13 cellular contexts compared by ENCODE assay signal in genomic region chr11:33867566-33867965, GRCh38. TPM values are rescaled to one million over a fixed set of nuclear protein-coding genes. Genes with fewer than 3 reads are reported as not detected.
DNase-seq lines count a peak whose midpoint lies in the region; ATAC-seq and TF ChIP-seq lines count a peak whose summit lies in the region.
"Had no signal": no experiment of that assay in that cellular context is flagged by ENCODE, and none has a peak within 500 bp of the region (broad histone marks: within the 10 kb centered on the region; RNA-seq: fewer than 3 reads in every experiment).

No MANE protein-coding gene starts in this region.

- peaks cover 3% of the 10 kb centered on the region for H3K36me3 Mint-ChIP-seq in nephron (ENCODE audit: low read depth)

- H3K27me3 ChIP-seq in left ventricle myocardium inferior (ENCODE audit: low read depth): peaks cover 37% of the 10 kb centered on the region
- no peaks in the 10 kb centered on the region for H3K27me3 ChIP-seq in vagina
- peaks cover 75% of the 10 kb centered on the region for H3K27me3 ChIP-seq in MM.1S (replicated peaks; ENCODE audit: insufficient read depth, low read length)

- no peak for DNase-seq in left ventricle myocardium inferior
- DNase-seq in Right ventricle myocardium superior: no peak
- no peak for DNase-seq in vagina (ENCODE audit: extremely low spot score in 2 of 2)
- no peak for DNase-seq in MM.1S
- DNase-seq: activated CD4-positive, alpha-beta T cell treated with anti-CD3 and anti-CD28 coated beads for 1 hour; activated T-cell treated with anti-CD3 and anti-CD28 coated beads, Interleukin-2, amount 50 U/mL, for 24 hours; NCI-H1436; transverse colon had no signal

- H3K4me1 ChIP-seq in left ventricle myocardium inferior: peaks cover 47% of the 10 kb centered on the region
- H3K4me1 ChIP-seq in vagina: peaks cover 31% of the 10 kb centered on the region
- no peaks in the 10 kb centered on the region for H3K4me1 ChIP-seq in MM.1S (ENCODE audit: low read length)

- intact Hi-C loops in left ventricle myocardium inferior (cut with micrococcal nuclease): loop anchor here (10.0 kb wide), 1 partner anchor 67 kb away; no protein-coding TSS in a partner anchor
- intact Hi-C loops in Right ventricle myocardium superior (cut with DNase I): loop anchor here (10.0 kb wide), 1 partner anchor 497 kb away; no protein-coding TSS in a partner anchor
- intact Hi-C loops in vagina (cut with DNase I): no loop called here

- H3K36me3 ChIP-seq in left ventricle myocardium inferior: no peaks in the 10 kb centered on the region
- no peaks in the 10 kb centered on the region for H3K36me3 ChIP-seq in vagina
- H3K36me3 ChIP-seq in MM.1S (replicated peaks; ENCODE audit: insufficient read depth, low read length): no peaks in the 10 kb centered on the region
- H3K36me3 ChIP-seq: transverse colon had no signal

- H2AFZ ChIP-seq in MM.1S (ENCODE audit: low read length): no peak overlapping the region

- H3K9me3 ChIP-seq in left ventricle myocardium inferior (replicated peaks): no peaks in the 10 kb centered on the region
- no peaks in the 10 kb centered on the region for H3K9me3 ChIP-seq in vagina
- H3K9me3 ChIP-seq in MM.1S (replicated peaks; ENCODE audit: insufficient read depth, low read length): no peaks in the 10 kb centered on the region
- H3K9me3 ChIP-seq: transverse colon had no signal

- no peak for TF ChIP-seq POLR2A in vagina (IDR thresholded peaks at IDR 0.05)

- H3F3A ChIP-seq in MM.1S (ENCODE audit: insufficient read depth, low read length): no peaks in the 10 kb centered on the region

- H3K27ac Mint-ChIP-seq in nephron: no peak overlapping the region
- H3K27ac Mint-ChIP-seq: activated T-cell treated with anti-CD3 and anti-CD28 coated beads, Interleukin-2, amount 50 U/mL, for 24 hours had no signal

- H3K4me2 ChIP-seq in MM.1S (ENCODE audit: low read depth, low read length): no peak overlapping the region

- no peak overlapping the region for H3K9ac ChIP-seq in MM.1S (ENCODE audit: low read length)

- H3K79me2 ChIP-seq in MM.1S (ENCODE audit: low read length): no peaks in the 10 kb centered on the region

- H3K4me1 Mint-ChIP-seq in nephron: peaks cover 32% of the 10 kb centered on the region

- TF ChIP-seq CTCF in left ventricle myocardium inferior (IDR thresholded peaks at IDR 0.05; ENCODE audit: borderline replicate concordance) (no peak), nephron (IDR thresholded peaks at IDR 0.05; ENCODE audit: unreplicated experiment in 3 of 3) (no peak), vagina (IDR thresholded peaks at IDR 0.05) (no peak), MM.1S (IDR thresholded peaks at IDR 0.05; ENCODE audit: low read length) (no peak)

- H3K9me3 Mint-ChIP-seq in nephron: no peaks in the 10 kb centered on the region
- H3K9me3 Mint-ChIP-seq: activated T-cell treated with anti-CD3 and anti-CD28 coated beads, Interleukin-2, amount 50 U/mL, for 24 hours had no signal

- peak overlapping the region; percentile 78 for H3K4me3 ChIP-seq in left ventricle myocardium inferior
- peak overlapping the region in 1 of 2 donors; percentile 59 for H3K4me3 ChIP-seq in vagina
- no peak overlapping the region for H3K4me3 ChIP-seq in MM.1S (ENCODE audit: low read length)

- H4K20me1 ChIP-seq in MM.1S (ENCODE audit: insufficient read depth, low read length): no peaks in the 10 kb centered on the region

- ATAC-seq in Right ventricle myocardium superior (ENCODE audit: poor library complexity): no peak
- ATAC-seq in GM19452 (IDR thresholded peaks at IDR 0.05; ENCODE audit: unreplicated experiment): no peak
- no peak for ATAC-seq in HG03342 (IDR thresholded peaks at IDR 0.05; ENCODE audit: unreplicated experiment)
- ATAC-seq: SK-N-SH treated with all-trans-retinoic acid at 6 μM for 48 hours had no signal

- H3K9me2 ChIP-seq in MM.1S (replicated peaks; ENCODE audit: insufficient read depth, low read length): no peaks in the 10 kb centered on the region

- H3K4me3 Mint-ChIP-seq in nephron: peak overlapping the region; percentile 75 to 87 (median 83)
- H3K4me3 Mint-ChIP-seq: activated T-cell treated with anti-CD3 and anti-CD28 coated beads, Interleukin-2, amount 50 U/mL, for 24 hours had no signal

- H3K27me3 Mint-ChIP-seq in nephron (ENCODE audit: low read depth): peaks cover 73% of the 10 kb centered on the region

- peak overlapping the region; percentile 91 for H3K27ac ChIP-seq in left ventricle myocardium inferior (replicated peaks)
- H3K27ac ChIP-seq in cingulate gyrus (ENCODE audit: low read depth, low read length): peak overlapping the region; percentile 60
- H3K27ac ChIP-seq in vagina: peak overlapping the region; percentile 85
- H3K27ac ChIP-seq in MM.1S (ENCODE audit: low read length): no peak overlapping the region

RNA-seq across cellular contexts. Expression of gene LMO2, which starts 24.3 kb away (rescaled TPM):
- total RNA-seq in left ventricle myocardium inferior (8.4 TPM), Right ventricle myocardium superior (9.1 TPM), vagina (26.5 TPM)
